In genomic region chr3:106139834-106140233, GRCh38 we compare ENCODE assay signal across 29 cellular contexts.
"Had no signal": no experiment of that assay in that cellular context is flagged by ENCODE, and none has a peak within 500 bp of the region (broad histone marks: within the 10 kb centered on the region; RNA-seq: fewer than 3 reads in every experiment).

No MANE protein-coding gene starts in this region.

- H3K4me3 Mint-ChIP-seq: activated CD4-positive, alpha-beta memory T cell treated with anti-CD3 and anti-CD28 coated beads for 36 hours; activated CD4-positive, alpha-beta T cell treated with anti-CD3 and anti-CD28 coated beads, Interleukin-2, amount 10 ng/mL, durations not matched to agents 24 days and 14 days; activated naive CD4-positive, alpha-beta T cell treated with anti-CD3 and anti-CD28 coated beads, Interleukin-2, amount 10 ng/mL, durations not matched to agents 7 days and 5 days; immature natural killer cell; naive thymus-derived CD8-positive, alpha-beta T cell; neural progenitor cell; stimulated activated memory B cell treated with anti-CD40 and anti-IgM and Interleukin-4, amounts not matched to agents 10 μg/mL and 1 μg/mL and 100 μg/mL, for 72 hours; stimulated activated naive CD8-positive, alpha-beta T cell treated with anti-CD3 and anti-CD28 coated beads, Interleukin-15, amount 100 ng/mL, for 72 hours; T-helper 1 cell treated with Interleukin-12 subunit alpha and Interleukin-12 subunit beta and Interleukin-4 antibody, amounts not matched to agents 30 μg/mL and 1 μg/mL, for 36 hours had no signal

- ATAC-seq: gastroesophageal sphincter; left colon; naive thymus-derived CD8-positive, alpha-beta T cell; stimulated activated memory B cell treated with anti-CD40 and anti-IgM and Interleukin-4, amounts not matched to agents 10 μg/mL and 1 μg/mL and 100 μg/mL, for 72 hours; stimulated activated naive CD8-positive, alpha-beta T cell treated with anti-CD3 and anti-CD28 coated beads, Interleukin-15, amount 100 ng/mL, for 72 hours; upper lobe of right lung had no signal

- H3K27me3 Mint-ChIP-seq: activated CD4-positive, alpha-beta memory T cell treated with anti-CD3 and anti-CD28 coated beads for 36 hours; activated CD4-positive, alpha-beta T cell treated with anti-CD3 and anti-CD28 coated beads, Interleukin-2, amount 10 ng/mL, durations not matched to agents 24 days and 14 days; activated naive CD4-positive, alpha-beta T cell treated with anti-CD3 and anti-CD28 coated beads, Interleukin-2, amount 10 ng/mL, durations not matched to agents 7 days and 5 days; naive thymus-derived CD8-positive, alpha-beta T cell; stimulated activated memory B cell treated with anti-CD40 and anti-IgM and Interleukin-4, amounts not matched to agents 10 μg/mL and 1 μg/mL and 100 μg/mL, for 72 hours; stimulated activated naive CD8-positive, alpha-beta T cell treated with anti-CD3 and anti-CD28 coated beads, Interleukin-15, amount 100 ng/mL, for 72 hours had no signal

- H3K27ac ChIP-seq: colonic mucosa, epithelial cell of prostate, gastroesophageal sphincter, neural progenitor cell, upper lobe of right lung had no signal

- H3K36me3 Mint-ChIP-seq: activated CD4-positive, alpha-beta memory T cell treated with anti-CD3 and anti-CD28 coated beads for 36 hours; naive thymus-derived CD8-positive, alpha-beta T cell; neural progenitor cell; stimulated activated memory B cell treated with anti-CD40 and anti-IgM and Interleukin-4, amounts not matched to agents 10 μg/mL and 1 μg/mL and 100 μg/mL, for 72 hours had no signal

- H3K4me2 ChIP-seq: neural progenitor cell had no signal

- H3K27ac Mint-ChIP-seq: activated CD4-positive, alpha-beta memory T cell treated with anti-CD3 and anti-CD28 coated beads for 36 hours; activated CD4-positive, alpha-beta T cell treated with anti-CD3 and anti-CD28 coated beads, Interleukin-2, amount 10 ng/mL, durations not matched to agents 24 days and 14 days; activated naive CD4-positive, alpha-beta T cell treated with anti-CD3 and anti-CD28 coated beads, Interleukin-2, amount 10 ng/mL, durations not matched to agents 7 days and 5 days; neural progenitor cell; stimulated activated memory B cell treated with anti-CD40 and anti-IgM and Interleukin-4, amounts not matched to agents 10 μg/mL and 1 μg/mL and 100 μg/mL, for 72 hours; stimulated activated naive CD8-positive, alpha-beta T cell treated with anti-CD3 and anti-CD28 coated beads, Interleukin-15, amount 100 ng/mL, for 72 hours; T-helper 1 cell treated with Interleukin-12 subunit alpha and Interleukin-12 subunit beta and Interleukin-4 antibody, amounts not matched to agents 30 μg/mL and 1 μg/mL, for 36 hours had no signal

- H2AFZ ChIP-seq: neural progenitor cell had no signal

- H3K9me3 Mint-ChIP-seq: activated CD4-positive, alpha-beta memory T cell treated with anti-CD3 and anti-CD28 coated beads for 36 hours; immature natural killer cell; stimulated activated memory B cell treated with anti-CD40 and anti-IgM and Interleukin-4, amounts not matched to agents 10 μg/mL and 1 μg/mL and 100 μg/mL, for 72 hours had no signal

- H3K9ac ChIP-seq: neural progenitor cell had no signal

- H3K27me3 ChIP-seq: colonic mucosa, gastroesophageal sphincter, neural progenitor cell, upper lobe of right lung had no signal

- DNase-seq: activated CD4-positive, alpha-beta memory T cell treated with anti-CD3 and anti-CD28 coated beads for 36 hours; activated CD4-positive, alpha-beta T cell treated with anti-CD3 and anti-CD28 coated beads, Interleukin-2, amount 10 ng/mL, durations not matched to agents 24 days and 14 days; activated CD4-positive, CD25-positive, alpha-beta regulatory T cell treated with anti-CD3 and anti-CD28 coated beads, Interleukin-2, amount 50 U/mL, for 72 hours; activated CD8-positive, alpha-beta memory T cell treated with anti-CD3 and anti-CD28 coated beads, Interleukin-2, amount 50 U/mL, for 4 hours; activated gamma-delta T cell; activated naive CD4-positive, alpha-beta T cell treated with anti-CD3 and anti-CD28 coated beads, Interleukin-2, amount 10 ng/mL, durations not matched to agents 7 days and 5 days; activated T-cell treated with anti-CD3 and anti-CD28 coated beads, Interleukin-2, amount 50 U/mL, for 1 hour; colonic mucosa; effector CD8-positive, alpha-beta T cell; head of caudate nucleus; hypothalamus; immature natural killer cell; kidney; left colon; naive thymus-derived CD8-positive, alpha-beta T cell; posterior cingulate gyrus; right cardiac atrium; stimulated activated CD4-positive, alpha-beta T cell treated with anti-CD3 and anti-CD28 coated beads, Interleukin-4, amount 100 ng/mL, for 24 hours; stimulated activated CD8-positive, alpha-beta memory T cell treated with anti-CD3 and anti-CD28 coated beads, Interleukin-4, amount 100 ng/mL, for 48 hours; stimulated activated naive CD8-positive, alpha-beta T cell treated with anti-CD3 and anti-CD28 coated beads, Interleukin-15, amount 100 ng/mL, for 72 hours; substantia nigra; SW 1271; T1000; upper lobe of right lung had no signal

- H3K4me3 ChIP-seq: colonic mucosa, gastroesophageal sphincter, neural progenitor cell, upper lobe of right lung had no signal

- H3K9me3 ChIP-seq: colonic mucosa, gastroesophageal sphincter, upper lobe of right lung had no signal

- H3K4me1 Mint-ChIP-seq: immature natural killer cell; stimulated activated memory B cell treated with anti-CD40 and anti-IgM and Interleukin-4, amounts not matched to agents 10 μg/mL and 1 μg/mL and 100 μg/mL, for 72 hours had no signal

- H3K36me3 ChIP-seq: colonic mucosa, gastroesophageal sphincter, neural progenitor cell, upper lobe of right lung had no signal

- H3K4me1 ChIP-seq: colonic mucosa, gastroesophageal sphincter, upper lobe of right lung had no signal
